In the genomic region with DNA sequence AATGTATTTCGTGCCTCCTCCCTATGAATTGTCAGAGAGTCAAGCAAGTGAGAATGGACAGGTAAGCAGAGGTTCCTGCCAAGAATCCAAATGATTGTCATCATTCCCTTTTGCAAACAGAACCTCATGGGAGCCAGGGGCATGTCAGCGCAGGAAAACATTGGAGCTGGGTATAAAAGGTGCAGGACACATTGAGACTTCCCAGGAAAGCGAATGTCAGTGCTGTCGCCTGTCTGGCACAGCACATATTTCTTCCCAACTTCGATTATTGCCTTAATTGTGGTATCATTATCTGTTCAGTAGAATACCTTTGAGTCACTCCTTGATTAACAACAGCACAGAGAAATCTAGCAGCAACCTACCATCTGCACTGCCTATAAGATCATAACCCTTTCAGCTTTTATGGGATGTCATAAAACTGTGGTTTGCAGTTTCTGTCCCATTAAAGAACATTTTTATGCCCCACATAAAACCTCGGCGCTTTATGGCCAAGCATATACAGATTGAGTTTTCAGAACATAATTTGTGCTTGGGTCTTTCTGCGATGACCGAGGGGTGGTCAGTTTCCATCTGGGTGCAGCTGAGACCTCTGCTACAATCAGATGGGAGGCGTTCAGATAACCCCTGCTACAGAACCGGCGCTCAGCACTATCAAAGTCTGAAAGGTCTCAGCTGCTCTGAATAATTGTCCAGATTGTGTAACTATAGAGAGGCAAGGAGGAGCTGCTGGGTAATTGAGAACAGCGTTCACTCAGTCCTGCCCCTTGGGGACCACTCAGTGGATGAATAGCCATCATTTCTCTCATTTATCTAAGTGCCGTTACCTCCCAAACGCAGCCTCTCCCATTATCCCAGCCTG, we compare ENCODE assay signal across 1 cellular context.
TF ChIP-seq lines count a peak whose summit lies in the region.

No MANE protein-coding gene starts in this region.

TF ChIP-seq in HEK293, 187 proteins besides CTCF, POLR2A, EP300 and RAD21 (continued from another document):
- no peak for TF ChIP-seq ZBTB49 (tag by site-specific recombination; IDR thresholded peaks at IDR 0.05; ENCODE audit: low read depth)
